In the genomic region with DNA sequence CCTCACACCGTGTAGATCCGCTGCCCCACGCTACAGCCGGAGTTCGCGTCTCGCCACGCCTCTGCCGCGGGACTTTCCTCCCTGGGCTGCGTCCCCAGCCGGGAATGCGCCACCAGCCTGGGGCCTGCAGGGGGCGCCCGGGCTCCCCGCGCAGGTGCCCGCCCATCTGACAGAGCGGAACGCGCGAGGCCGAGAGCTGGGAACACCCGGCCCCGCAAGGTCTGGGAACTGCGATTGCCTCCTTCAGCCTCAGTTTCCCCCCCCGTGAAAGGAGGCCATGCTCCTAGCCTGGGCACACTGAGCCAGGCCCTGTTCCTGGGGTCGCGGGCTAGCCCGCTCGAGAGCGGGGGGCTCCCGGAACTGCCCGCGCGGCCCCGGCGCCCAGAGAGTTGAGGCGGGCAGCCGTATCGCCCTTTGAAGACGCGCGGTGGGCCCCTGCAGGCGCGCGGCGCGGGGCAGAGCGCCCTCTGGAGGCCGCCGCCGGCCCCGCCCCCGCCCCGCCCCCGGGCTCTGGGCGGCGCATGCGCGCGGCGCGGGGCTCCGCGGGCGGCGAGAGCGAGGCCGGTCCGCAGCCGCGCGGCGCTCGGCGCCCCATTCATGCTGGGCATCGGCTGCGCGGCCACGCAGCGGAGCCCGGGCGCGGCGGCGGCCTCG, we compare ENCODE assay signal across 1 cellular context.
TF ChIP-seq lines count a peak whose summit lies in the region.

A gene (plus strand): TSS at position 594 of the 654 bp plus-strand sequence. CDS start 5,479 bp downstream, outside the sequence.

TF ChIP-seq in HEK293, 187 proteins besides CTCF, POLR2A, EP300 and RAD21 (continued from another document and continues in another):
- no peak for TF ChIP-seq ZNF274 (IDR thresholded peaks at IDR 0.05; ENCODE audit: low read length)
- no peak for TF ChIP-seq ZNF274 (tag by site-specific recombination; IDR thresholded peaks at IDR 0.05; ENCODE audit: borderline replicate concordance)
- TF ChIP-seq ZNF670 (tag by site-specific recombination; IDR thresholded peaks at IDR 0.05; ENCODE audit: low read depth), result no peak
- no peak for TF ChIP-seq ZNF585B (tag by site-specific recombination; IDR thresholded peaks at IDR 0.05)
- no peak for TF ChIP-seq ZNF777 (tag by site-specific recombination; IDR thresholded peaks at IDR 0.05; ENCODE audit: borderline replicate concordance)
- no peak for TF ChIP-seq SALL2 (tag by site-specific recombination; IDR thresholded peaks at IDR 0.05; ENCODE audit: borderline replicate concordance)
- no peak for TF ChIP-seq ZNF292 (tag by site-specific recombination; IDR thresholded peaks at IDR 0.05; ENCODE audit: borderline replicate concordance, low read depth)
- TF ChIP-seq, protein P1, sequence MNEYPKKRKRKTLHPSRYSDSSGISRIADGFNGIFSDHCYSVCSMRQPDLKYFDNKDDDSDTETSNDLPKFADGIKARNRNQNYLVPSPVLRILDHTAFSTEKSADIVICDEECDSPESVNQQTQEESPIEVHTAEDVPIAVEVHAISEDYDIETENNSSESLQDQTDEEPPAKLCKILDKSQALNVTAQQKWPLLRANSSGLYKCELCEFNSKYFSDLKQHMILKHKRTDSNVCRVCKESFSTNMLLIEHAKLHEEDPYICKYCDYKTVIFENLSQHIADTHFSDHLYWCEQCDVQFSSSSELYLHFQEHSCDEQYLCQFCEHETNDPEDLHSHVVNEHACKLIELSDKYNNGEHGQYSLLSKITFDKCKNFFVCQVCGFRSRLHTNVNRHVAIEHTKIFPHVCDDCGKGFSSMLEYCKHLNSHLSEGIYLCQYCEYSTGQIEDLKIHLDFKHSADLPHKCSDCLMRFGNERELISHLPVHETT (tag by site-specific recombination; IDR thresholded peaks at IDR 0.05), result peak; percentile 44; the same call in 1 of the 2 replicates
- no peak; the same call in 1 of the 2 replicates for TF ChIP-seq ZNF121 (tag by site-specific recombination; IDR thresholded peaks at IDR 0.05)
- TF ChIP-seq, protein P2, sequence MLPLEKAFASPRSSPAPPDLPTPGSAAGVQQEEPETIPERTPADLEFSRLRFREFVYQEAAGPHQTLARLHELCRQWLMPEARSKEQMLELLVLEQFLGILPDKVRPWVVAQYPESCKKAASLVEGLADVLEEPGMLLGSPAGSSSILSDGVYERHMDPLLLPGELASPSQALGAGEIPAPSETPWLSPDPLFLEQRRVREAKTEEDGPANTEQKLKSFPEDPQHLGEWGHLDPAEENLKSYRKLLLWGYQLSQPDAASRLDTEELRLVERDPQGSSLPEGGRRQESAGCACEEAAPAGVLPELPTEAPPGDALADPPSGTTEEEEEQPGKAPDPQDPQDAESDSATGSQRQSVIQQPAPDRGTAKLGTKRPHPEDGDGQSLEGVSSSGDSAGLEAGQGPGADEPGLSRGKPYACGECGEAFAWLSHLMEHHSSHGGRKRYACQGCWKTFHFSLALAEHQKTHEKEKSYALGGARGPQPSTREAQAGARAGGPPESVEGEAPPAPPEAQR (tag by site-specific recombination; IDR thresholded peaks at IDR 0.05), result no peak
- TF ChIP-seq, protein P3, sequence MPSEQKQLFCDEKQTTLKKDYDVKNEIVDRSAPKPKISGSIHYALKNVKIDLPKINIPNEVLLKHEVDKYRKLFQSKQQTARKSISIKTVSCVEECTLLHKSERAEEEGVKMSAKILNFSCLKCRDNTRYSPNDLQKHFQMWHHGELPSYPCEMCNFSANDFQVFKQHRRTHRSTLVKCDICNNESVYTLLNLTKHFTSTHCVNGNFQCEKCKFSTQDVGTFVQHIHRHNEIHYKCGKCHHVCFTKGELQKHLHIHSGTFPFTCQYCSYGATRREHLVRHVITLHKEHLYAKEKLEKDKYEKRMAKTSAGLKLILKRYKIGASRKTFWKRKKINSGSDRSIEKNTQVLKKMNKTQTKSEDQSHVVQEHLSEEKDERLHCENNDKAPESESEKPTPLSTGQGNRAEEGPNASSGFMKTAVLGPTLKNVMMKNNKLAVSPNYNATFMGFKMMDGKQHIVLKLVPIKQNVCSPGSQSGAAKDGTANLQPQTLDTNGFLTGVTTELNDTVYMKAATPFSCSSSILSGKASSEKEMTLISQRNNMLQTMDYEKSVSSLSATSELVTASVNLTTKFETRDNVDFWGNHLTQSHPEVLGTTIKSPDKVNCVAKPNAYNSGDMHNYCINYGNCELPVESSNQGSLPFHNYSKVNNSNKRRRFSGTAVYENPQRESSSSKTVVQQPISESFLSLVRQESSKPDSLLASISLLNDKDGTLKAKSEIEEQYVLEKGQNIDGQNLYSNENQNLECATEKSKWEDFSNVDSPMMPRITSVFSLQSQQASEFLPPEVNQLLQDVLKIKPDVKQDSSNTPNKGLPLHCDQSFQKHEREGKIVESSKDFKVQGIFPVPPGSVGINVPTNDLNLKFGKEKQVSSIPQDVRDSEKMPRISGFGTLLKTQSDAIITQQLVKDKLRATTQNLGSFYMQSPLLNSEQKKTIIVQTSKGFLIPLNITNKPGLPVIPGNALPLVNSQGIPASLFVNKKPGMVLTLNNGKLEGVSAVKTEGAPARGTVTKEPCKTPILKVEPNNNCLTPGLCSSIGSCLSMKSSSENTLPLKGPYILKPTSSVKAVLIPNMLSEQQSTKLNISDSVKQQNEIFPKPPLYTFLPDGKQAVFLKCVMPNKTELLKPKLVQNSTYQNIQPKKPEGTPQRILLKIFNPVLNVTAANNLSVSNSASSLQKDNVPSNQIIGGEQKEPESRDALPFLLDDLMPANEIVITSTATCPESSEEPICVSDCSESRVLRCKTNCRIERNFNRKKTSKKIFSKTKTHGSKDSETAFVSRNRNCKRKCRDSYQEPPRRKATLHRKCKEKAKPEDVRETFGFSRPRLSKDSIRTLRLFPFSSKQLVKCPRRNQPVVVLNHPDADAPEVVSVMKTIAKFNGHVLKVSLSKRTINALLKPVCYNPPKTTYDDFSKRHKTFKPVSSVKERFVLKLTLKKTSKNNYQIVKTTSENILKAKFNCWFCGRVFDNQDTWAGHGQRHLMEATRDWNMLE (tag by site-specific recombination; conservative IDR thresholded peaks at IDR 0.05; ENCODE audit: low read depth), result no peak
- TF ChIP-seq ZNF600 (tag by site-specific recombination; IDR thresholded peaks at IDR 0.05), result peak; percentile 59; the same call in 1 of the 2 replicates
- no peak for TF ChIP-seq PRDM1 (tag by site-specific recombination; IDR thresholded peaks at IDR 0.05)
- no peak for TF ChIP-seq ZNF621 (tag by site-specific recombination; IDR thresholded peaks at IDR 0.05)
- TF ChIP-seq ZNF544 (tag by site-specific recombination; IDR thresholded peaks at IDR 0.05), result no peak
- TF ChIP-seq SP2 (tag by site-specific recombination; IDR thresholded peaks at IDR 0.05), result peak; percentile 38
- no peak for TF ChIP-seq MYNN (tag by site-specific recombination; IDR thresholded peaks at IDR 0.05; ENCODE audit: borderline replicate concordance)
- TF ChIP-seq, protein P4, sequence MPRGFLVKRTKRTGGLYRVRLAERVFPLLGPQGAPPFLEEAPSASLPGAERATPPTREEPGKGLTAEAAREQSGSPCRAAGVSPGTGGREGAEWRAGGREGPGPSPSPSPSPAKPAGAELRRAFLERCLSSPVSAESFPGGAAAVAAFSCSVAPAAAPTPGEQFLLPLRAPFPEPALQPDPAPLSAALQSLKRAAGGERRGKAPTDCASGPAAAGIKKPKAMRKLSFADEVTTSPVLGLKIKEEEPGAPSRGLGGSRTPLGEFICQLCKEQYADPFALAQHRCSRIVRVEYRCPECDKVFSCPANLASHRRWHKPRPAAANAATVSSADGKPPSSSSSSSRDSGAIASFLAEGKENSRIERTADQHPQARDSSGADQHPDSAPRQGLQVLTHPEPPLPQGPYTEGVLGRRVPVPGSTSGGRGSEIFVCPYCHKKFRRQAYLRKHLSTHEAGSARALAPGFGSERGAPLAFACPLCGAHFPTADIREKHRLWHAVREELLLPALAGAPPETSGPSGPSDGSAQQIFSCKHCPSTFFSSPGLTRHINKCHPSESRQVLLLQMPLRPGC (tag by site-specific recombination; IDR thresholded peaks at IDR 0.05), result 0 out of 2 replicates have a peak, but pooled peaks have one; percentile 44
- TF ChIP-seq GLI2 (tag by site-specific recombination; IDR thresholded peaks at IDR 0.05; ENCODE audit: borderline replicate concordance, low read depth), result no peak
- TF ChIP-seq ZNF473 (tag by site-specific recombination; IDR thresholded peaks at IDR 0.05), result no peak
- TF ChIP-seq, protein P5, sequence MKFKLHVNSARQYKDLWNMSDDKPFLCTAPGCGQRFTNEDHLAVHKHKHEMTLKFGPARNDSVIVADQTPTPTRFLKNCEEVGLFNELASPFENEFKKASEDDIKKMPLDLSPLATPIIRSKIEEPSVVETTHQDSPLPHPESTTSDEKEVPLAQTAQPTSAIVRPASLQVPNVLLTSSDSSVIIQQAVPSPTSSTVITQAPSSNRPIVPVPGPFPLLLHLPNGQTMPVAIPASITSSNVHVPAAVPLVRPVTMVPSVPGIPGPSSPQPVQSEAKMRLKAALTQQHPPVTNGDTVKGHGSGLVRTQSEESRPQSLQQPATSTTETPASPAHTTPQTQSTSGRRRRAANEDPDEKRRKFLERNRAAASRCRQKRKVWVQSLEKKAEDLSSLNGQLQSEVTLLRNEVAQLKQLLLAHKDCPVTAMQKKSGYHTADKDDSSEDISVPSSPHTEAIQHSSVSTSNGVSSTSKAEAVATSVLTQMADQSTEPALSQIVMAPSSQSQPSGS (tag by site-specific recombination; IDR thresholded peaks at IDR 0.05; ENCODE audit: low read depth), result no peak
- TF ChIP-seq, protein P6, sequence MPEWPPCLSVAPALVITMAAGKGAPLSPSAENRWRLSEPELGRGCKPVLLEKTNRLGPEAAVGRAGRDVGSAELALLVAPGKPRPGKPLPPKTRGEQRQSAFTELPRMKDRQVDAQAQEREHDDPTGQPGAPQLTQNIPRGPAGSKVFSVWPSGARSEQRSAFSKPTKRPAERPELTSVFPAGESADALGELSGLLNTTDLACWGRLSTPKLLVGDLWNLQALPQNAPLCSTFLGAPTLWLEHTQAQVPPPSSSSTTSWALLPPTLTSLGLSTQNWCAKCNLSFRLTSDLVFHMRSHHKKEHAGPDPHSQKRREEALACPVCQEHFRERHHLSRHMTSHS (tag by site-specific recombination; IDR thresholded peaks at IDR 0.05), result no peak; the same call in 1 of the 2 replicates
- TF ChIP-seq FEZF1 (tag by site-specific recombination; IDR thresholded peaks at IDR 0.05), result 0 out of 2 replicates have a peak, but pooled peaks have one; percentile 6
- TF ChIP-seq, protein P7, sequence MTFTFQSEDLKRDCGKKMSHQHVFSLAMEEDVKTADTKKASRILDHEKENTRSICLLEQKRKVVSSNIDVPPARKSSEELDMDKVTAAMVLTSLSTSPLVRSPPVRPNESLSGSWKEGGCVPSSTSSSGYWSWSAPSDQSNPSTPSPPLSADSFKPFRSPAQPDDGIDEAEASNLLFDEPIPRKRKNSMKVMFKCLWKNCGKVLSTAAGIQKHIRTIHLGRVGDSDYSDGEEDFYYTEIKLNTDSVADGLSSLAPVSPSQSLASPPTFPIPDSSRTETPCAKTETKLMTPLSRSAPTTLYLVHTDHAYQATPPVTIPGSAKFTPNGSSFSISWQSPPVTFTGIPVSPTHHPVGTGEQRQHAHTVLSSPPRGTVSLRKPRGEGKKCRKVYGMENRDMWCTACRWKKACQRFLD (tag by site-specific recombination; IDR thresholded peaks at IDR 0.05), result no peak
- TF ChIP-seq, protein P8, sequence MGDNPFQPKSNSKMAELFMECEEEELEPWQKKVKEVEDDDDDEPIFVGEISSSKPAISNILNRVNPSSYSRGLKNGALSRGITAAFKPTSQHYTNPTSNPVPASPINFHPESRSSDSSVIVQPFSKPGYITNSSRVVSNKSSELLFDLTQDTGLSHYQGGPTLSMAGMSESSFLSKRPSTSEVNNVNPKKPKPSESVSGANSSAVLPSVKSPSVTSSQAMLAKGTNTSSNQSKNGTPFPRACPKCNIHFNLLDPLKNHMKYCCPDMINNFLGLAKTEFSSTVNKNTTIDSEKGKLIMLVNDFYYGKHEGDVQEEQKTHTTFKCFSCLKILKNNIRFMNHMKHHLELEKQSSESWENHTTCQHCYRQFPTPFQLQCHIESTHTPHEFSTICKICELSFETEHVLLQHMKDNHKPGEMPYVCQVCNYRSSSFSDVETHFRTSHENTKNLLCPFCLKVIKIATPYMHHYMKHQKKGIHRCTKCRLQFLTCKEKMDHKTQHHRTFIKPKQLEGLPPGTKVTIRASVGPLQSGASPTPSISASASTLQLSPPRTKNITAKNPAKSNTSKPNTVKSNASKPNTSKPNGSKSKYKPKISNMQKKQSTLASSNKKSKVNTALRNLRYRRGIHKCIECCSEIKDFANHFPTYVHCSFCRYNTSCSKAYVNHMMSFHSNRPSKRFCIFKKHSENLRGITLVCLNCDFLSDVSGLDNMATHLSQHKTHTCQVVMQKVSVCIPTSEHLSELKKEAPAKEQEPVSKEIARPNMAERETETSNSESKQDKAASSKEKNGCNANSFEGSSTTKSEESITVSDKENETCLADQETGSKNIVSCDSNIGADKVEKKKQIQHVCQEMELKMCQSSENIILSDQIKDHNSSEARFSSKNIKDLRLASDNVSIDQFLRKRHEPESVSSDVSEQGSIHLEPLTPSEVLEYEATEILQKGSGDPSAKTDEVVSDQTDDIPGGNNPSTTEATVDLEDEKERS (tag by site-specific recombination; IDR thresholded peaks at IDR 0.05), result no peak
- peak; percentile 87 for TF ChIP-seq SP7 (tag by site-specific recombination; IDR thresholded peaks at IDR 0.05)
- no peak for TF ChIP-seq ZNF311 (tag by site-specific recombination; IDR thresholded peaks at IDR 0.05; ENCODE audit: borderline replicate concordance)
- no peak for TF ChIP-seq ZNF776 (tag by site-specific recombination; IDR thresholded peaks at IDR 0.05; ENCODE audit: borderline replicate concordance)
- TF ChIP-seq ZBTB21 (tag by site-specific recombination; IDR thresholded peaks at IDR 0.05), result no peak
- peak; percentile 88 for TF ChIP-seq ZXDB (tag by site-specific recombination; IDR thresholded peaks at IDR 0.05)
- TF ChIP-seq ZNF366 (tag by site-specific recombination; conservative IDR thresholded peaks at IDR 0.05), result no peak
- no peak for TF ChIP-seq SCRT1 (tag by site-specific recombination; IDR thresholded peaks at IDR 0.05; ENCODE audit: borderline replicate concordance)
- no peak for TF ChIP-seq ZNF138 (tag by site-specific recombination; IDR thresholded peaks at IDR 0.05; ENCODE audit: borderline replicate concordance)
- TF ChIP-seq ZNF549 (tag by site-specific recombination; IDR thresholded peaks at IDR 0.05), result no peak
- TF ChIP-seq ZNF830 (tag by site-specific recombination; IDR thresholded peaks at IDR 0.05; ENCODE audit: low read depth), result no peak
- peak; percentile 66 for TF ChIP-seq SP3 (tag by site-specific recombination; IDR thresholded peaks at IDR 0.05)
- TF ChIP-seq ZNF223 (tag by site-specific recombination; IDR thresholded peaks at IDR 0.05), result no peak
- TF ChIP-seq ZFP41 (tag by site-specific recombination; IDR thresholded peaks at IDR 0.05; ENCODE audit: borderline replicate concordance), result no peak
